ENCODE assay signal across 1 cellular context in the genomic region with DNA sequence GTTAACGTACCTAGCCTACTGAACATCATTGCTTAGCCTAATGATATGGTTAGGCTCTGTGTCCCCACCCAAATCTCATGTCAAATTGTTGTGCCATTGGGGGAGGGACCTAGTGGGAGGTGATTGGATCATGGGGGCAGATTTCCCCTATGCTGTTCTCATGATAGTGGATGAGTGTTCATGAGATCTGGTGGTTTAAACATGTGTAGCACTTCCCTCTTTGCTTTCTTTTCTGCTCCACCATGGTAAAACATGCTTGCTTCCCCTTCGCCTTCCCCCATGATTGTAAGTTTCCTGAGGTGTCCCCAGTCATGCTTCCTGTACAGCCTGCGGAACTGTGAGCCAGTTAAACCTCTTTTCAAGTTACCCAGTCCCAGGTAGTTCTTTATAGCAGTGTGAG.
TF ChIP-seq lines count a peak whose summit lies in the region.

No MANE protein-coding gene starts in this region.

TF ChIP-seq in GM23338, 12 proteins besides CTCF, POLR2A, EP300 and RAD21 (continued from another document):
- TF ChIP-seq, protein P1, sequence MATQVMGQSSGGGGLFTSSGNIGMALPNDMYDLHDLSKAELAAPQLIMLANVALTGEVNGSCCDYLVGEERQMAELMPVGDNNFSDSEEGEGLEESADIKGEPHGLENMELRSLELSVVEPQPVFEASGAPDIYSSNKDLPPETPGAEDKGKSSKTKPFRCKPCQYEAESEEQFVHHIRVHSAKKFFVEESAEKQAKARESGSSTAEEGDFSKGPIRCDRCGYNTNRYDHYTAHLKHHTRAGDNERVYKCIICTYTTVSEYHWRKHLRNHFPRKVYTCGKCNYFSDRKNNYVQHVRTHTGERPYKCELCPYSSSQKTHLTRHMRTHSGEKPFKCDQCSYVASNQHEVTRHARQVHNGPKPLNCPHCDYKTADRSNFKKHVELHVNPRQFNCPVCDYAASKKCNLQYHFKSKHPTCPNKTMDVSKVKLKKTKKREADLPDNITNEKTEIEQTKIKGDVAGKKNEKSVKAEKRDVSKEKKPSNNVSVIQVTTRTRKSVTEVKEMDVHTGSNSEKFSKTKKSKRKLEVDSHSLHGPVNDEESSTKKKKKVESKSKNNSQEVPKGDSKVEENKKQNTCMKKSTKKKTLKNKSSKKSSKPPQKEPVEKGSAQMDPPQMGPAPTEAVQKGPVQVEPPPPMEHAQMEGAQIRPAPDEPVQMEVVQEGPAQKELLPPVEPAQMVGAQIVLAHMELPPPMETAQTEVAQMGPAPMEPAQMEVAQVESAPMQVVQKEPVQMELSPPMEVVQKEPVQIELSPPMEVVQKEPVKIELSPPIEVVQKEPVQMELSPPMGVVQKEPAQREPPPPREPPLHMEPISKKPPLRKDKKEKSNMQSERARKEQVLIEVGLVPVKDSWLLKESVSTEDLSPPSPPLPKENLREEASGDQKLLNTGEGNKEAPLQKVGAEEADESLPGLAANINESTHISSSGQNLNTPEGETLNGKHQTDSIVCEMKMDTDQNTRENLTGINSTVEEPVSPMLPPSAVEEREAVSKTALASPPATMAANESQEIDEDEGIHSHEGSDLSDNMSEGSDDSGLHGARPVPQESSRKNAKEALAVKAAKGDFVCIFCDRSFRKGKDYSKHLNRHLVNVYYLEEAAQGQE (IDR thresholded peaks at IDR 0.05; ENCODE audit: unreplicated experiment): no peak
- TF ChIP-seq ZNF462 (CRISPR knock-in tag; IDR thresholded peaks at IDR 0.05): no peak
- TF ChIP-seq, protein P2, sequence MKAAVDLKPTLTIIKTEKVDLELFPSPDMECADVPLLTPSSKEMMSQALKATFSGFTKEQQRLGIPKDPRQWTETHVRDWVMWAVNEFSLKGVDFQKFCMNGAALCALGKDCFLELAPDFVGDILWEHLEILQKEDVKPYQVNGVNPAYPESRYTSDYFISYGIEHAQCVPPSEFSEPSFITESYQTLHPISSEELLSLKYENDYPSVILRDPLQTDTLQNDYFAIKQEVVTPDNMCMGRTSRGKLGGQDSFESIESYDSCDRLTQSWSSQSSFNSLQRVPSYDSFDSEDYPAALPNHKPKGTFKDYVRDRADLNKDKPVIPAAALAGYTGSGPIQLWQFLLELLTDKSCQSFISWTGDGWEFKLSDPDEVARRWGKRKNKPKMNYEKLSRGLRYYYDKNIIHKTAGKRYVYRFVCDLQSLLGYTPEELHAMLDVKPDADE (IDR thresholded peaks at IDR 0.05): no peak
- TF ChIP-seq JUNB (IDR thresholded peaks at IDR 0.05; ENCODE audit: unreplicated experiment): no peak
- no peak for TF ChIP-seq ZNF331 (CRISPR knock-in tag; IDR thresholded peaks at IDR 0.05; ENCODE audit: low read depth)
- no peak for TF ChIP-seq ZNF114 (CRISPR knock-in tag; IDR thresholded peaks at IDR 0.05)
- TF ChIP-seq EZH2phosphoT487 (IDR thresholded peaks at IDR 0.05; ENCODE audit: unreplicated experiment): no peak
